Comparison of ENCODE assay signal across 2 cellular contexts in genomic region chr4:1236103-1236641, GRCh38.
A peak's percentile ranks its signal among the peaks of the same experiment; 100 is the strongest.
TF ChIP-seq lines count a peak whose summit lies in the region.

No MANE protein-coding gene starts in this region.

TF ChIP-seq in GM12891, 5 proteins besides CTCF, POLR2A, EP300 and RAD21:
- TF ChIP-seq POLR2AphosphoS5 (IDR thresholded peaks at IDR 0.05; ENCODE audit: low read depth, low read length) = no peak

TF ChIP-seq in HepG2, 621 proteins besides CTCF, POLR2A, EP300 and RAD21:
- TF ChIP-seq POLR2G (IDR thresholded peaks at IDR 0.05; ENCODE audit: low read depth, low read length) (peak; percentile 19; the same call in 1 of the 2 replicates), ZNF556 (CRISPR knock-in tag; IDR thresholded peaks at IDR 0.05; ENCODE audit: borderline replicate concordance) (no peak), AGO2 (optimal IDR thresholded peaks at IDR 0.05; ENCODE audit: low read depth, low read length) (peak; percentile 49)
